27 cellular contexts compared by ENCODE assay signal in genomic region chr2:160073284-160073888, GRCh38. TPM values are rescaled to one million over a fixed set of nuclear protein-coding genes. Genes with fewer than 3 reads are reported as not detected.
"Had no signal": no experiment of that assay in that cellular context is flagged by ENCODE, and none has a peak within 500 bp of the region (broad histone marks: within the 10 kb centered on the region; RNA-seq: fewer than 3 reads in every experiment).

No MANE protein-coding gene starts in this region.

- ATAC-seq: activated CD4-positive, alpha-beta T cell treated with anti-CD3 and anti-CD28 coated beads for 36 hours; activated CD8-positive, alpha-beta T cell treated with anti-CD3 and anti-CD28 coated beads for 36 hours; activated T-cell treated with anti-CD3 and anti-CD28 coated beads, Interleukin-2, amount 50 U/mL, for 72 hours; Panc1; Right ventricle myocardium inferior had no signal

- DNase-seq: activated CD4-positive, alpha-beta T cell treated with anti-CD3 and anti-CD28 coated beads for 36 hours; activated CD8-positive, alpha-beta memory T cell treated with anti-CD3 and anti-CD28 coated beads, Interleukin-2, amount 50 U/mL, for 4 hours; activated CD8-positive, alpha-beta T cell treated with anti-CD3 and anti-CD28 coated beads for 36 hours; activated naive CD4-positive, alpha-beta T cell treated with anti-CD3 and anti-CD28 coated beads, Interleukin-2, amount 50 U/mL, for 16 hours; activated naive CD8-positive, alpha-beta T cell treated with anti-CD3 and anti-CD28 coated beads, Interleukin-2, amount 10 ng/mL, durations not matched to agents 7 days and 5 days; activated T-cell treated with anti-CD3 and anti-CD28 coated beads, Interleukin-2, amount 50 U/mL, for 72 hours; adrenal gland; anterior cingulate cortex; KG1; NCI-H1092; NCI-H1436; NCI-H1694 treated with DMSO at 0.1 percent for 48 hours; NCI-H2029 treated with DMSO at 0.1 percent for 48 hours; NCI-H510A treated with DMSO at 0.1 percent for 48 hours; NCI-H69; NK-92 treated with Interleukin-12 subunit alpha and Interleukin-12 subunit beta, amount 100 ng/mL, for 24 hours; OCI-M1; RPMI8226; T-helper 1 cell; WERI-Rb-1 had no signal

- H3K36me3 ChIP-seq: adrenal gland, breast epithelium, WERI-Rb-1 had no signal

- H3K4me1 ChIP-seq: adrenal gland, breast epithelium had no signal

- H3K9me3 ChIP-seq: adrenal gland had no signal

- H3K27me3 ChIP-seq: adrenal gland, breast epithelium had no signal

- H3K4me3 ChIP-seq: adrenal gland, breast epithelium, SK-N-MC had no signal

- H3K27ac ChIP-seq: adrenal gland, SK-N-MC, WERI-Rb-1 had no signal

RNA-seq across cellular contexts. Expression of gene PLA2R1, which starts 11.0 kb away (rescaled TPM):
- total RNA-seq: activated CD8-positive, alpha-beta T cell treated with anti-CD3 and anti-CD28 coated beads for 36 hours; activated naive CD8-positive, alpha-beta T cell treated with anti-CD3 and anti-CD28 coated beads, Interleukin-2, amount 10 ng/mL, durations not matched to agents 7 days and 5 days; activated T-cell treated with anti-CD3 and anti-CD28 coated beads, Interleukin-2, amount 50 U/mL, for 72 hours; activated T-helper 2 cell treated with anti-CD3 and anti-CD28 coated beads, Interferon-gamma antibody, Interleukin-2, Interleukin-4, amounts not matched to agents 10 μg/mL and 5 μg/mL and 100 μg/mL, durations not matched to agents 14 hours and 24 hours and 36 hours; T-helper 2 cell treated with Interferon-gamma antibody and Interleukin-4, amounts not matched to agents 100 ng/mL and 5 ng/mL, for 36 hours had no signal
- polyA plus RNA-seq: IgD-negative memory B cell had no signal
